Comparison of ENCODE assay signal across 22 cellular contexts in the genomic region with DNA sequence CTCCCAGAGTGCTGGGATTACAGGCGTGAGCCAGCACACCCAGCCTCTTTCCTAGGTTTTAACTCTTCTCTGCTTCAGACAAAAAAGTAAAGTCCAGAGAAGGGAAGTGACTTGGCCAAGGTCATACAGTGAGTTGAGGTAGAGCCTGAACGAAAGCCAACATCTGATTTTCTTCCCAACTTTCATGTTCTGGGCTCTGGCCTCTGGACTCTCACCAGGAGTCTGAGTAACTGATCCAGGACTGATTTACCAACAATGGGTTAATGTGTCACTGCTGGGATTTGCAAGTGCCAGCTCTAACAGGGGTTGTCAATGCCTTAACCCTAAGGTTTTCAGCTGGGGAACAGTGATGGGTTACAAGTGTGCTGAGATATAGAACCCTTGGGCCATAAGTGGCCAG.
"Had no signal": no experiment of that assay in that cellular context is flagged by ENCODE, and none has a peak within 500 bp of the region (broad histone marks: within the 10 kb centered on the region; RNA-seq: fewer than 3 reads in every experiment).

No MANE protein-coding gene starts in this region.

- DNase-seq: cortex of kidney; dorsolateral prefrontal cortex; effector CD8-positive, alpha-beta T cell; foreskin melanocyte; head of caudate nucleus; left lung; lower lobe of right lung; naive B cell; occipital lobe; retina; stimulated activated CD4-positive, alpha-beta T cell treated with anti-CD3 and anti-CD28 coated beads, Interleukin-2, amount 100 ng/mL, for 24 hours; stimulated activated CD4-positive, alpha-beta T cell treated with anti-CD3 and anti-CD28 coated beads, Interleukin-4, amount 100 ng/mL, for 4 hours; stimulated activated naive B cell treated with anti-CD40 and anti-IgM and Interleukin-4, amounts not matched to agents 10 μg/mL and 1 μg/mL and 100 μg/mL, for 72 hours; stimulated activated naive CD8-positive, alpha-beta T cell treated with anti-CD3 and anti-CD28 coated beads, Interleukin-15, amount 100 ng/mL, for 72 hours; testis; upper lobe of right lung had no signal

- H3K27me3 ChIP-seq: dorsolateral prefrontal cortex, hepatocyte, left lung, testis, tibial nerve, upper lobe of right lung, vagina had no signal

- H3K27ac ChIP-seq: dorsolateral prefrontal cortex, left lung, lower lobe of right lung, parathyroid adenoma, prostate gland, testis, tibial nerve, upper lobe of right lung, vagina had no signal

- H3K9ac ChIP-seq: parathyroid adenoma had no signal

- ATAC-seq: left lung; lower lobe of right lung; sciatic nerve; stimulated activated naive B cell treated with anti-CD40 and anti-IgM and Interleukin-4, amounts not matched to agents 10 μg/mL and 1 μg/mL and 100 μg/mL, for 72 hours; stimulated activated naive CD8-positive, alpha-beta T cell treated with anti-CD3 and anti-CD28 coated beads, Interleukin-15, amount 100 ng/mL, for 72 hours; upper lobe of right lung had no signal

- H3K9me3 ChIP-seq: left lung, lower lobe of right lung, prostate gland, testis, tibial nerve, upper lobe of right lung, vagina had no signal

- H3K4me1 ChIP-seq: left lung, lower lobe of right lung, parathyroid adenoma, prostate gland, testis, tibial nerve, upper lobe of right lung had no signal

- H3K4me3 ChIP-seq: dorsolateral prefrontal cortex, hepatocyte, left lung, lower lobe of right lung, prostate gland, testis, tibial nerve, upper lobe of right lung, vagina had no signal

- H3K36me3 ChIP-seq: left lung, lower lobe of right lung, prostate gland, tibial nerve, upper lobe of right lung, vagina had no signal
